In genomic region chr9:77764894-77765780, GRCh38 we compare ENCODE assay signal across 7 cellular contexts.
A peak's percentile ranks its signal among the peaks of the same experiment; 100 is the strongest.
DNase-seq lines count a peak whose midpoint lies in the region; ATAC-seq, FAIRE-seq and TF ChIP-seq lines count a peak whose summit lies in the region.

No MANE protein-coding gene starts in this region.

- H3K36me3 ChIP-seq in GM23248 (ENCODE audit: low read depth) (no peaks in the 10 kb centered on the region), NT2/D1 (ENCODE audit: insufficient read depth, insufficient read length, low read length) (no peaks in the 10 kb centered on the region), endothelial cell of umbilical vein (ENCODE audit: control insufficient read depth in 2 of 2, extremely low read depth in 1 of 2, insufficient read depth in 2 of 2, low read length in 2 of 2) (no peaks in the 10 kb centered on the region), small intestine (ENCODE audit: control insufficient read depth in 2 of 2, insufficient read depth in 2 of 2, low read length in 2 of 2) (no peaks in the 10 kb centered on the region)
- H3K36me3 ChIP-seq in effector memory CD4-positive, alpha-beta T cell (ENCODE audit: control insufficient read depth, insufficient read depth, low read length), result no peaks in the 10 kb centered on the region

- H3K36me3 Mint-ChIP-seq in natural killer cell, result no peaks in the 10 kb centered on the region

- H4K20me1 ChIP-seq in GM23248 (ENCODE audit: insufficient read depth) (no peaks in the 10 kb centered on the region), endothelial cell of umbilical vein (replicated peaks; ENCODE audit: control insufficient read depth, extremely low read depth, insufficient read depth, low read length) (no peaks in the 10 kb centered on the region)

- no peaks in the 10 kb centered on the region for H3K9me3 ChIP-seq in GM23248 (ENCODE audit: low read depth)
- peaks cover 6% of the 10 kb centered on the region for H3K9me3 ChIP-seq in NT2/D1 (ENCODE audit: insufficient read depth, low read length)
- no peaks in the 10 kb centered on the region for H3K9me3 ChIP-seq in endothelial cell of umbilical vein (replicated peaks; ENCODE audit: control insufficient read depth, insufficient read depth, low read length)
- H3K9me3 ChIP-seq in small intestine (ENCODE audit: control insufficient read depth, low read depth), result no peaks in the 10 kb centered on the region
- H3K9me3 ChIP-seq in effector memory CD4-positive, alpha-beta T cell (ENCODE audit: control insufficient read depth, low read length), result no peaks in the 10 kb centered on the region

- no peaks in the 10 kb centered on the region for H3K27me3 Mint-ChIP-seq in natural killer cell (ENCODE audit: low read depth in 2 of 2)

- no peak overlapping the region for H2AFZ ChIP-seq in GM23248
- no peak overlapping the region for H2AFZ ChIP-seq in endothelial cell of umbilical vein (ENCODE audit: low read depth, low read length)

- no peaks in the 10 kb centered on the region for H3K4me1 ChIP-seq in GM23248 (ENCODE audit: insufficient read depth)
- no peaks in the 10 kb centered on the region for H3K4me1 ChIP-seq in NT2/D1 (ENCODE audit: insufficient read depth, insufficient read length)
- H3K4me1 ChIP-seq in endothelial cell of umbilical vein (ENCODE audit: control insufficient read depth, extremely low read depth, insufficient read depth, low read length), result peaks cover 12% of the 10 kb centered on the region
- no peaks in the 10 kb centered on the region for H3K4me1 ChIP-seq in small intestine (ENCODE audit: control insufficient read depth in 2 of 2, insufficient read depth in 1 of 2, low read depth in 1 of 2, low read length in 1 of 2)
- no peaks in the 10 kb centered on the region for H3K4me1 ChIP-seq in effector memory CD4-positive, alpha-beta T cell (ENCODE audit: control insufficient read depth, insufficient read depth, low read length, poor library complexity, severe bottlenecking)

- H3K4me2 ChIP-seq in GM23248 (ENCODE audit: unreplicated experiment) (no peak overlapping the region), endothelial cell of umbilical vein (ENCODE audit: insufficient read depth, low read length) (peak overlapping the region; percentile 3)

- ATAC-seq in natural killer cell, result no peak

- no TSS peak for BruUV-seq in endothelial cell of umbilical vein (replicated peaks; lab: Mats Ljungman, UMichigan)

- no peaks in the 10 kb centered on the region for H3K9me1 ChIP-seq in endothelial cell of umbilical vein (replicated peaks; ENCODE audit: control insufficient read depth, extremely low read depth, insufficient read depth, low read length)

- FAIRE-seq in endothelial cell of umbilical vein (lab: Jason Lieb, UNC) (peak; percentile 48), small intestine (lab: Jason Lieb, UNC) (no peak)

- 78 to 83% methylated on average over 10 of the region's 10 CpGs for WGBS in GM23248 (ENCODE audit: low coverage in 1 of 2, low lambda C conversion rate in 2 of 2, missing lambda C conversion rate in 2 of 2), 2 experiments
- 76 to 96% (median 84%) methylated on average over 10 of the region's 10 CpGs for WGBS in small intestine, 3 donors

- H3K27me3 ChIP-seq in GM23248 (replicated peaks; ENCODE audit: insufficient read depth) (no peaks in the 10 kb centered on the region), NT2/D1 (ENCODE audit: insufficient read depth, insufficient read length) (no peaks in the 10 kb centered on the region), endothelial cell of umbilical vein (ENCODE audit: control insufficient read depth in 2 of 2, insufficient read depth in 2 of 2, low read length in 2 of 2) (no peaks in the 10 kb centered on the region), small intestine (ENCODE audit: control insufficient read depth in 2 of 2, insufficient read depth in 2 of 2, low read length in 2 of 2) (no peaks in the 10 kb centered on the region)
- no peaks in the 10 kb centered on the region for H3K27me3 ChIP-seq in effector memory CD4-positive, alpha-beta T cell (replicated peaks; ENCODE audit: control insufficient read depth, insufficient read depth, low read length, poor library complexity, severe bottlenecking)

- H3K79me2 ChIP-seq in GM23248 (ENCODE audit: insufficient read depth) (no peaks in the 10 kb centered on the region), endothelial cell of umbilical vein (ENCODE audit: control insufficient read depth, insufficient read depth, low read length) (no peaks in the 10 kb centered on the region)

- H3K9me3 Mint-ChIP-seq in natural killer cell, result no peaks in the 10 kb centered on the region

- CTCF ChIA-PET in endothelial cell of umbilical vein (lab: Charles Lee), result interaction anchor here (0.6 to 2.7 kb wide), 11 partner anchors 12 to 367 kb away, joined by 3 to 17 read pairs (median 3); no protein-coding TSS in a partner anchor

- H3K4me3 ChIP-seq in GM23248 (no peak overlapping the region), NT2/D1 (ENCODE audit: insufficient read length, low read depth) (no peak overlapping the region), endothelial cell of umbilical vein (replicated peaks in 1 of 3; ENCODE audit: insufficient read depth in 1 of 3, low read depth in 1 of 3, low read length in 3 of 3) (no peak overlapping the region), small intestine (ENCODE audit: low read depth in 1 of 2, low read length in 2 of 2) (no peak overlapping the region)
- no peak overlapping the region for H3K4me3 ChIP-seq in effector memory CD4-positive, alpha-beta T cell (ENCODE audit: insufficient read depth, low read depth, low read length, poor library complexity, severe bottlenecking)

- POLR2A ChIA-PET in endothelial cell of umbilical vein (lab: Charles Lee), result no interaction called here

- H3K27ac ChIP-seq in GM23248 (no peak overlapping the region), endothelial cell of umbilical vein (ENCODE audit: insufficient read depth, low read depth, low read length) (peak overlapping the region; percentile 11), small intestine (ENCODE audit: low read depth in 1 of 2, low read length in 1 of 2) (no peak overlapping the region)
- H3K27ac ChIP-seq in effector memory CD4-positive, alpha-beta T cell (ENCODE audit: insufficient read depth, low read length, poor library complexity, severe bottlenecking), result no peak overlapping the region

- in situ Hi-C loops in GM23248 (cut with MboI), result no loop called here

- intact Hi-C loops in endothelial cell of umbilical vein (cut with micrococcal nuclease), result loop anchor here (5.0 kb wide), 1 partner anchor 272 kb away; no protein-coding TSS in a partner anchor
- intact Hi-C loops in natural killer cell (cut with micrococcal nuclease), result no loop called here

- no peak overlapping the region for H3K27ac Mint-ChIP-seq in natural killer cell

- DNase-seq in GM23248 (peak; percentile 74), NT2/D1 (ENCODE audit: low read depth, low spot score) (peak; percentile 49), endothelial cell of umbilical vein (ENCODE audit: low read depth, low spot score) (peak; percentile 58), small intestine (peak; percentile 15), natural killer cell (no peak), activated gamma-delta T cell treated with Interleukin-2 at 50 U/mL for 16 hours (no peak)
- no peak for DNase-seq in effector memory CD4-positive, alpha-beta T cell

- H3K4me3 Mint-ChIP-seq in natural killer cell, result no peak overlapping the region

- H3K9ac ChIP-seq in GM23248 (no peak overlapping the region), NT2/D1 (ENCODE audit: insufficient read length, low read depth) (no peak overlapping the region), endothelial cell of umbilical vein (replicated peaks; ENCODE audit: extremely low read depth, insufficient read depth, low read length) (no peak overlapping the region)

- H3K9me2 ChIP-seq in GM23248 (ENCODE audit: insufficient read depth), result no peaks in the 10 kb centered on the region

- dilution Hi-C loops in endothelial cell of umbilical vein (cut with MboI; ENCODE audit: extremely low pct_ligation_motif_present, low sequenced_read_pairs), result no loop called here

- TF ChIP-seq CTCF in endothelial cell of umbilical vein (IDR thresholded peaks at IDR 0.05; ENCODE audit: extremely low read depth in 1 of 2, insufficient read depth in 1 of 2, low read depth in 1 of 2, low read length in 2 of 2), result peak; percentile 35 to 46
- TF ChIP-seq CTCF in natural killer cell (IDR thresholded peaks at IDR 0.05), result no peak

- peaks cover 11% of the 10 kb centered on the region; the same call in 1 of the 2 replicates for H3F3A ChIP-seq in GM23248 (ENCODE audit: insufficient read depth)

- no peak for TF ChIP-seq POLR2A in endothelial cell of umbilical vein (IDR thresholded peaks at IDR 0.05; ENCODE audit: low read depth, low read length)

- H3K4me1 Mint-ChIP-seq in natural killer cell, result no peaks in the 10 kb centered on the region

TF ChIP-seq in endothelial cell of umbilical vein, 7 proteins besides CTCF, POLR2A, EP300 and RAD21:
- TF ChIP-seq JUN (IDR thresholded peaks at IDR 0.05; ENCODE audit: borderline replicate concordance, insufficient read depth, insufficient read length, low read depth) (no peak), FOS (IDR thresholded peaks at IDR 0.05; ENCODE audit: borderline replicate concordance, insufficient read depth, low read length) (no peak), EZH2 (IDR thresholded peaks at IDR 0.05; ENCODE audit: borderline replicate concordance, low read depth, low read length, severe bottlenecking) (no peak), MYC (IDR thresholded peaks at IDR 0.05; ENCODE audit: low read depth, low read length) (no peak), MAX (IDR thresholded peaks at IDR 0.05; ENCODE audit: insufficient read depth, insufficient read length) (no peak), GATA2 (IDR thresholded peaks at IDR 0.05; ENCODE audit: insufficient read depth, insufficient read length, low read depth, low read length) (no peak), POLR2AphosphoS5 (IDR thresholded peaks at IDR 0.05; ENCODE audit: insufficient read depth, low read depth, low read length) (no peak)

Comparison
In these comparisons a context has a peak if more than half of its experiments do, and no peak if none do; other contexts are left out.
1. DNase-seq: peak in GM23248 (single experiment), NT2/D1 (single experiment), endothelial cell of umbilical vein (single experiment) and small intestine (single experiment); none in effector memory CD4-positive, alpha-beta T cell (0 of 3), natural killer cell (single experiment) and activated gamma-delta T cell treated with Interleukin-2 at 50 U/mL for 16 hours (single experiment).